1 cellular context compared by ENCODE assay signal in genomic region chr1:203033287-203033686, GRCh38.
A peak's percentile ranks its signal among the peaks of the same experiment; 100 is the strongest.
TF ChIP-seq lines count a peak whose summit lies in the region.

No MANE protein-coding gene starts in this region.

TF ChIP-seq in K562, 482 proteins besides CTCF, POLR2A, EP300 and RAD21 (continued from another document):
- peak; percentile 38; the same call in 1 of the 2 replicates for TF ChIP-seq MAFK (IDR thresholded peaks at IDR 0.05; ENCODE audit: low read length)
- TF ChIP-seq ZMIZ1 (IDR thresholded peaks at IDR 0.05; ENCODE audit: low read depth in 2 of 2, low read length in 2 of 2): no peak
- peak; percentile 23; the same call in 1 of the 2 replicates for TF ChIP-seq C11orf30 (IDR thresholded peaks at IDR 0.05; ENCODE audit: low read depth)
